ENCODE assay signal across 24 cellular contexts in genomic region chr12:131189781-131190180, GRCh38.
"Had no signal": no experiment of that assay in that cellular context is flagged by ENCODE, and none has a peak within 500 bp of the region (broad histone marks: within the 10 kb centered on the region; RNA-seq: fewer than 3 reads in every experiment).

No MANE protein-coding gene starts in this region.

- H3K4me3 ChIP-seq: colonic mucosa, esophagus squamous epithelium, lower lobe of right lung, pancreas, right lobe of liver, stomach, thyroid gland had no signal

- H3K9me3 ChIP-seq: colonic mucosa, esophagus squamous epithelium, lower lobe of right lung, pancreas, right lobe of liver, thyroid gland had no signal

- H3K27me3 ChIP-seq: colonic mucosa, pancreas, right lobe of liver, thyroid gland had no signal

- DNase-seq: colonic mucosa; dermis blood vessel endothelial cell; effector memory CD4-positive, alpha-beta T cell; esophagus squamous epithelium; foreskin melanocyte; glutamatergic neuron; immature natural killer cell; left ventricle myocardium superior; lower lobe of right lung; naive thymus-derived CD8-positive, alpha-beta T cell; nephron progenitor cell; occipital lobe; pancreas; retina; right lobe of liver; small intestine; stimulated activated CD4-positive, alpha-beta T cell treated with anti-CD3 and anti-CD28 coated beads, Interleukin-12 subunit alpha, Interleukin-12 subunit beta, amount 100 ng/mL, for 4 hours; stimulated activated CD4-positive, alpha-beta T cell treated with anti-CD3 and anti-CD28 coated beads, Interleukin-1b, Interleukin-23, amount 100 ng/mL, for 48 hours; stimulated activated CD4-positive, alpha-beta T cell treated with anti-CD3 and anti-CD28 coated beads, Interleukin-4, amount 100 ng/mL, for 1 hour; stimulated activated CD8-positive, alpha-beta memory T cell treated with anti-CD3 and anti-CD28 coated beads, Interleukin-4, amount 100 ng/mL, for 48 hours; stimulated activated naive CD4-positive, alpha-beta T cell treated with Interleukin-2 at 50 U/mL for 16 hours; stomach; trophoblast cell had no signal

- H3K4me1 ChIP-seq: colonic mucosa, esophagus squamous epithelium, lower lobe of right lung, pancreas, right lobe of liver, stomach, thyroid gland had no signal

- ATAC-seq: left ventricle myocardium superior; lower lobe of right lung; naive thymus-derived CD8-positive, alpha-beta T cell; pancreas; right lobe of liver had no signal

- H3K36me3 ChIP-seq: colonic mucosa, esophagus squamous epithelium, lower lobe of right lung, pancreas, right lobe of liver, stomach, thyroid gland had no signal

- H3K4me1 Mint-ChIP-seq: immature natural killer cell; naive thymus-derived CD8-positive, alpha-beta T cell; nephron progenitor cell had no signal

- H3K27ac ChIP-seq: colonic mucosa, esophagus squamous epithelium, lower lobe of right lung, pancreas, right lobe of liver, stomach, thyroid gland had no signal

- H3K27ac Mint-ChIP-seq: immature natural killer cell; naive thymus-derived CD8-positive, alpha-beta T cell; nephron progenitor cell had no signal

- H3K36me3 Mint-ChIP-seq: immature natural killer cell; naive thymus-derived CD8-positive, alpha-beta T cell had no signal

- H3K4me3 Mint-ChIP-seq: immature natural killer cell; naive thymus-derived CD8-positive, alpha-beta T cell; nephron progenitor cell had no signal
